Comparison of ENCODE assay signal across 25 cellular contexts in the genomic region with DNA sequence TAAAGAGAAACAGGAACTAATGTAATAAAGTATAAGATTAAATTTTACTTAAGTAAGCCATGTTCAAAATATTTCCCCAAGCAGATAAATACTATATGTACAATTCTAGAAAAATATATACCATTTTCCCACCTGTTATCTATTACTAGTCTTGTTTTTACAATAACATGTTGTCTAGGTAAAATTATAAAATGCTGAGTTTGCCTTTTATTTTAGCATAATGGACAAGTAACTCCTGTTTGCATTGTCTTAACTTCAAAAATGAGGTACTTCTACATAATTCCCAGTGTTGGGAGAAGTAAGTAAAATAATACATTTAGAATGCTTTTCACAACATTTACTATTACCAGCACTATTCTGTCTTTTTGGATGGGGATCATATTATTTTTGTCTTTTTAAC.
"Had no signal": no experiment of that assay in that cellular context is flagged by ENCODE, and none has a peak within 500 bp of the region (broad histone marks: within the 10 kb centered on the region; RNA-seq: fewer than 3 reads in every experiment).

No MANE protein-coding gene starts in this region.

- H3K4me3 ChIP-seq: colonic mucosa, esophagus squamous epithelium, gastrocnemius medialis, heart right ventricle, left lung, lower lobe of right lung, mucosa of descending colon had no signal

- H3K4me1 Mint-ChIP-seq: endodermal cell, mesothelial cell of epicardium, naive B cell had no signal

- H3K4me3 Mint-ChIP-seq: dendritic cell treated with granulocyte-macrophage colony-stimulating factor and Interleukin-4, amounts not matched to agents 40 ng/mL and 50 ng/mL, for 4 days; effector memory CD8-positive, alpha-beta T cell; endodermal cell; mesothelial cell of epicardium; naive B cell had no signal

- FAIRE-seq: keratinocyte had no signal

- H3K36me3 Mint-ChIP-seq: mesothelial cell of epicardium, naive B cell had no signal

- H3K9me3 ChIP-seq: colonic mucosa, esophagus squamous epithelium, gastrocnemius medialis, left lung, lower lobe of right lung, mucosa of descending colon had no signal

- H3K36me3 ChIP-seq: colonic mucosa, esophagus squamous epithelium, gastrocnemius medialis, heart right ventricle, left lung, lower lobe of right lung had no signal

- ATAC-seq: effector memory CD8-positive, alpha-beta T cell; esophagus mucosa; gastrocnemius medialis; heart right ventricle; left cardiac atrium; left lung; left ventricle myocardium superior; lower lobe of right lung; mucosa of descending colon had no signal

- H3K27ac ChIP-seq: colonic mucosa, epithelial cell of prostate, esophagus squamous epithelium, gastrocnemius medialis, heart right ventricle, left lung, lower lobe of right lung had no signal

- DNase-seq: colonic mucosa; cortex of kidney; effector CD8-positive, alpha-beta T cell; effector memory CD8-positive, alpha-beta T cell; endodermal cell; erythroblast; esophagus squamous epithelium; foreskin fibroblast; foreskin melanocyte; gastrocnemius medialis; glutamatergic neuron; head of caudate nucleus; heart right ventricle; hippocampal formation; left cardiac atrium; left lung; left ventricle myocardium superior; lower lobe of right lung; mucosa of descending colon; naive B cell had no signal

- H3K27ac Mint-ChIP-seq: dendritic cell treated with granulocyte-macrophage colony-stimulating factor and Interleukin-4, amounts not matched to agents 40 ng/mL and 50 ng/mL, for 4 days; effector memory CD8-positive, alpha-beta T cell; endodermal cell; mesothelial cell of epicardium; naive B cell had no signal

- H3K4me1 ChIP-seq: colonic mucosa, esophagus squamous epithelium, gastrocnemius medialis, heart right ventricle, left lung, lower lobe of right lung had no signal

- H3K9me3 Mint-ChIP-seq: endodermal cell, mesothelial cell of epicardium had no signal

- H3K27me3 ChIP-seq: colonic mucosa, esophagus squamous epithelium, gastrocnemius medialis, heart right ventricle, left lung had no signal

- H3K27me3 Mint-ChIP-seq: dendritic cell treated with granulocyte-macrophage colony-stimulating factor and Interleukin-4, amounts not matched to agents 40 ng/mL and 50 ng/mL, for 4 days; effector memory CD8-positive, alpha-beta T cell; naive B cell had no signal
